Comparison of ENCODE assay signal across 20 cellular contexts in genomic region chr9:113298311-113298710, GRCh38. TPM values are rescaled to one million over a fixed set of nuclear protein-coding genes. Genes with fewer than 3 reads are reported as not detected.
"Had no signal": no experiment of that assay in that cellular context is flagged by ENCODE, and none has a peak within 500 bp of the region (broad histone marks: within the 10 kb centered on the region; RNA-seq: fewer than 3 reads in every experiment).

No MANE protein-coding gene starts in this region.

- H3K4me3 ChIP-seq: K562 had no signal

- H3K4me3 Mint-ChIP-seq: IgD-negative memory B cell, T-helper 17 cell had no signal

- H3K27ac ChIP-seq: HL-60, KMS-11, RWPE1 had no signal

- FAIRE-seq: HTR-8/SVneo, K562 had no signal

- ATAC-seq: K562, Panc1, PC-3, T-helper 17 cell had no signal

- H3K36me3 Mint-ChIP-seq: IgD-negative memory B cell had no signal

- H3K9ac ChIP-seq: KMS-11, SK-N-SH had no signal

- H3K4me2 ChIP-seq: KMS-11, SK-N-SH had no signal

- H3K9me2 ChIP-seq: SK-N-SH had no signal

- DNase-seq: Kasumi-1; MV-4-11; NCI-H1048; NCI-H1436 treated with DMSO at 0.1 percent for 48 hours; NCI-H446 treated with DMSO at 0.1 percent for 48 hours; NK-92 treated with Interleukin-12 subunit alpha and Interleukin-12 subunit beta, amount 100 ng/mL, for 24 hours; PC-3; SK-N-SH; T-helper 1 cell; T-helper 17 cell had no signal

- H3K9me3 ChIP-seq: SK-N-SH had no signal

- H3K9me3 Mint-ChIP-seq: IgD-negative memory B cell had no signal

- H3K27ac Mint-ChIP-seq: IgD-negative memory B cell, T-helper 17 cell had no signal

RNA-seq across cellular contexts. Expression of gene RNF183, which starts 4.9 kb away (rescaled TPM):
- total RNA-seq: M059J, OCI-LY7, PC-3, SK-MEL-5, T-helper 17 cell had no signal
- polyA plus RNA-seq: IgD-negative memory B cell, SK-N-SH had no signal

RNA-seq across cellular contexts. Expression of gene BSPRY, which starts 51.0 kb away (rescaled TPM):
- total RNA-seq: M059J, SK-MEL-5 had no signal
- polyA plus RNA-seq: SK-N-SH had no signal
